ENCODE assay signal across 1 cellular context in genomic region chr16:67659675-67660563, GRCh38.
TF ChIP-seq lines count a peak whose summit lies in the region.

Gene ACD, minus strand, starts transcription at chr16:67660260. Its CDS starts 40 bp downstream, at chr16:67660220.

TF ChIP-seq in GM12878, 131 proteins besides CTCF, POLR2A, EP300 and RAD21 (continued from another document):
- TF ChIP-seq, protein P1, sequence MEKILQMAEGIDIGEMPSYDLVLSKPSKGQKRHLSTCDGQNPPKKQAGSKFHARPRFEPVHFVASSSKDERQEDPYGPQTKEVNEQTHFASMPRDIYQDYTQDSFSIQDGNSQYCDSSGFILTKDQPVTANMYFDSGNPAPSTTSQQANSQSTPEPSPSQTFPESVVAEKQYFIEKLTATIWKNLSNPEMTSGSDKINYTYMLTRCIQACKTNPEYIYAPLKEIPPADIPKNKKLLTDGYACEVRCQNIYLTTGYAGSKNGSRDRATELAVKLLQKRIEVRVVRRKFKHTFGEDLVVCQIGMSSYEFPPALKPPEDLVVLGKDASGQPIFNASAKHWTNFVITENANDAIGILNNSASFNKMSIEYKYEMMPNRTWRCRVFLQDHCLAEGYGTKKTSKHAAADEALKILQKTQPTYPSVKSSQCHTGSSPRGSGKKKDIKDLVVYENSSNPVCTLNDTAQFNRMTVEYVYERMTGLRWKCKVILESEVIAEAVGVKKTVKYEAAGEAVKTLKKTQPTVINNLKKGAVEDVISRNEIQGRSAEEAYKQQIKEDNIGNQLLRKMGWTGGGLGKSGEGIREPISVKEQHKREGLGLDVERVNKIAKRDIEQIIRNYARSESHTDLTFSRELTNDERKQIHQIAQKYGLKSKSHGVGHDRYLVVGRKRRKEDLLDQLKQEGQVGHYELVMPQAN (conservative IDR thresholded peaks at IDR 0.05) = peak; percentile 75
- TF ChIP-seq YBX1 (IDR thresholded peaks at IDR 0.05) (no peak), EGR1 (IDR thresholded peaks at IDR 0.05; ENCODE audit: borderline replicate concordance in 1 of 2, low read depth in 2 of 2, low read length in 2 of 2) (peak in 1 of 2 experiments; percentile 91; a peak in 2 of 3 replicates), MYC (IDR thresholded peaks at IDR 0.05; ENCODE audit: insufficient read depth, insufficient read length, insufficient replicate concordance, low read length, severe bottlenecking) (no peak), SREBF2 (IDR thresholded peaks at IDR 0.05; ENCODE audit: low read length) (no peak), LARP7 (IDR thresholded peaks at IDR 0.05) (no peak)
